Comparison of ENCODE assay signal across 9 cellular contexts in genomic region chr17:63696381-63696961, GRCh38. TPM values are rescaled to one million over a fixed set of nuclear protein-coding genes. Genes with fewer than 3 reads are reported as not detected.
A peak's percentile ranks its signal among the peaks of the same experiment; 100 is the strongest.
DNase-seq lines count a peak whose midpoint lies in the region; ATAC-seq and TF ChIP-seq lines count a peak whose summit lies in the region.
"Had no signal": no experiment of that assay in that cellular context is flagged by ENCODE, and none has a peak within 500 bp of the region (broad histone marks: within the 10 kb centered on the region; RNA-seq: fewer than 3 reads in every experiment).

No MANE protein-coding gene starts in this region.

- H3K4me3 ChIP-seq in cardiac fibroblast (replicated peaks in 1 of 2; ENCODE audit: low read depth in 2 of 2, low read length in 2 of 2) = no peak overlapping the region
- H3K4me3 ChIP-seq: lung had no signal

- DNase-seq in AG20443 (ENCODE audit: low spot score) (peak; percentile 56), cardiac fibroblast (ENCODE audit: low read depth in 2 of 2) (peak; percentile 51 to 55), myocyte (ENCODE audit: low read depth) (peak; percentile 24)

- ATAC-seq in GM21786 (IDR thresholded peaks at IDR 0.05; ENCODE audit: unreplicated experiment) (no peak), GM19324 (IDR thresholded peaks at IDR 0.05; ENCODE audit: low FRiP score, unreplicated experiment) (no peak), HG02623 (IDR thresholded peaks at IDR 0.05; ENCODE audit: unreplicated experiment) (no peak)

- peak; percentile 42 for TF ChIP-seq CTCF in cardiac fibroblast (IDR thresholded peaks at IDR 0.05; ENCODE audit: low read depth, low read length)

- TF ChIP-seq POLR2A in GM15510 (IDR thresholded peaks at IDR 0.05; ENCODE audit: borderline replicate concordance, extremely low read depth, insufficient read length) = peak; percentile 15
- TF ChIP-seq POLR2A in Raji (IDR thresholded peaks at IDR 0.05; ENCODE audit: insufficient read depth, low read depth, low read length) = peak; percentile 27; the same call in 1 of the 2 replicates

RNA-seq across cellular contexts. Expression of gene LIMD2, which starts 3.5 kb away (rescaled TPM):
- 3.0 and 4.3 TPM in 2 replicates for total RNA-seq in myocyte
- polyA plus RNA-seq in myocyte (2012) = 5.9 TPM

RNA-seq across cellular contexts. Expression of gene STRADA, which starts 45.1 kb away (rescaled TPM):
- total RNA-seq in myocyte = 14.2 and 16.3 TPM in 2 replicates
- polyA plus RNA-seq in myocyte (2012) = 27.9 TPM
